8 cellular contexts compared by ENCODE assay signal in the genomic region with DNA sequence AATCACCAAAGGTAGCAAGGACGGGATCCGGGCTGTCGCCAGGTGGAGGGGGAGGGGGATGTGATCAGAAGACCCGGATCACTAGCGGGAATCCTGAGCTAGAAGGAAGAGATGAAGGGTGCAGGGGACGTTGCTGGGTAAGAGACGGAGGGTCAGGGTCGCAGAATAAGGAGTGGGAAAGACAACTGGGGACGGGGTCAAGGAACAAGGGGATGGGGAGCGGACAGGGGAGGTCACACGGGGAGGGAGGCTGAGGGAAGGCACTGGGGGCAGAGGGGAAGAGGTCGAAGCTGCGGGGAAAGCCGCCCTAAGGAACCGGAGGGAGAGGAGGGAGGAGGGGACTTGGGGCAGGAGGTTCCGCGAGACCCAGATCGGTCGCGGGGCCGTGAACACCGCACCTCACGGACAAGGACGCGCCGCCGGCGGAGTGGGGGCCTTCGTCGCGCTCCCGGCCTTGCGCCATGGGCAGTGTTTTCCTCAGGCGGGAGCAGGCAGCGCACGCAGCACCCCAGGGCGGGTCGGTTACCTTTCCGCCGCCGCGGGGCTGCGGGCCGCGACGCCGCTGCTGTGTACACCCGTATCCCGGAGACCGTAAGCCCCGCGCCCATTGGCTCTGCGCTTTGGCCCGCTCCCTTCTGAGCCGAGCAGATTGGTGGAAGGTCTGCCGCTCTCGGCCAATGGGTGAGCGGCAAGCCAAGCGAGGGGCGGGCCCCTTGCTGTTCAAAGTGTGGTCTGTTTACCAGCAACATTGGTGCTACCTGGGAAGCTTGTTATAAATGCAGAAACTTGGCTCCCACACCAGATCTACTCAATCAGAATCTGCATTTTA. TPM values are rescaled to one million over a fixed set of nuclear protein-coding genes. Genes with fewer than 3 reads are reported as not detected.
DNase-seq lines count a peak whose midpoint lies in the region; TF ChIP-seq lines count a peak whose summit lies in the region.

A gene with protein sequence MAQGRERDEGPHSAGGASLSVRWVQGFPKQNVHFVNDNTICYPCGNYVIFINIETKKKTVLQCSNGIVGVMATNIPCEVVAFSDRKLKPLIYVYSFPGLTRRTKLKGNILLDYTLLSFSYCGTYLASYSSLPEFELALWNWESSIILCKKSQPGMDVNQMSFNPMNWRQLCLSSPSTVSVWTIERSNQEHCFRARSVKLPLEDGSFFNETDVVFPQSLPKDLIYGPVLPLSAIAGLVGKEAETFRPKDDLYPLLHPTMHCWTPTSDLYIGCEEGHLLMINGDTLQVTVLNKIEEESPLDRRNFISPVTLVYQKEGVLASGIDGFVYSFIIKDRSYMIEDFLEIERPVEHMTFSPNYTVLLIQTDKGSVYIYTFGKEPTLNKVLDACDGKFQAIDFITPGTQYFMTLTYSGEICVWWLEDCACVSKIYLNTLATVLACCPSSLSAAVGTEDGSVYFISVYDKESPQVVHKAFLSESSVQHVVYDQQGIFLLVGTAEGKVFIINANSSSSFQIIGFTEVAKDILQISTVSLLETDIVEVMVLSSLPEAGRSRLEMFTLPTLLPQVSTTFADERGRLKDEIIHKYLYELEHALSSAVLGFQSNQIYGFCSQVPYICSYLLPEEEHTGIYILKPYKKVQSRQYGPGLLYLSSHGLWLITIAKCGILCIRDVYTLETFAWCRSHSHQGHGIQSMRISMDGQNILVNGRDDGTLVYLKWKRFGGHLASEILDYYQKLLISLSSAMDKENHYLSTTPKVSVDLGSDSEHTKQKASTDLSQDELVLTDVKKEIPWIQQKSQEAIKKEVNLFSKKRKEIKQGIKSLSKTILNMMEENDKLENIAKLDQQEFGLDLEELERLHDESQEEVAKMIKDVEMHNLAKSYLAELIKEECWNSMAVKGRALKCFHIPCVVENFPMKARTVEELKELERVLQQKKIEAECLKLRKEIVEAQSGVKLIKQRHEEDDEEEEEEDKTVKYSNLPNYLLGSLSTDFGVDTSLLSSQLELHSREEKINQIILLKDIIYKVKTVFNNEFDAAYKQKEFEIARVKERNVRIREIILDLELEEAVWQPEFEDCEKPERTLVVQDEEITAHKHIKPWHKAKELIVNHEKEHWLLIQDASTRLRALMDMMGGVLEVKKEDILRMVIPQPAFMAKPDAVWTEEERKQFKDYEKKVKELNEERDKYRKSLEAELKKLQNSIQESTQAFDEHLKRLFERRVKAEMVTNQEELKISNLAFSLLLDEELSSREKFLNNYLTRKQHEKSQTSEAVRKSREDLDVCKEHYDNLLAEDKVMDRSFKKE (N-terminal part only) (minus strand): TSS at position 581 of the 829 bp plus-strand sequence. CDS start 118 bp downstream, at position 463.

- peaks cover 9% of the 10 kb centered on the region for H3K4me1 ChIP-seq in DOHH2 (ENCODE audit: control insufficient read depth, low read length)

- peak within 1 kb of the TSS; percentile 91 to 94 (median 92) for H3K4me3 Mint-ChIP-seq in nephron

- no peak within 1 kb of the TSS for H3K27ac ChIP-seq in DOHH2 (ENCODE audit: low read depth, low read length)

- no peaks in the 10 kb centered on the region for H3K79me2 ChIP-seq in DOHH2 (ENCODE audit: control insufficient read depth, low read length)

- no peaks in the 10 kb centered on the region for H3F3A ChIP-seq in DOHH2 (ENCODE audit: control insufficient read depth, insufficient read depth)

- peaks cover 7% of the 10 kb centered on the region for H3K9me3 ChIP-seq in DOHH2 (ENCODE audit: control insufficient read depth, insufficient read depth, low read length)

- H4K20me1 ChIP-seq in DOHH2 (ENCODE audit: control insufficient read depth, insufficient read depth, low read depth, low read length), result no peaks in the 10 kb centered on the region

- H3K27ac Mint-ChIP-seq in nephron, result peak within 1 kb of the TSS in 2 of 3 experiments; percentile 61 to 87

- no peaks in the 10 kb centered on the region for H3K9me2 ChIP-seq in DOHH2 (replicated peaks; ENCODE audit: control insufficient read depth, low read length)

- H3K27me3 ChIP-seq in DOHH2 (ENCODE audit: control insufficient read depth, low read length) (peaks cover 22% of the 10 kb centered on the region), H7 (ENCODE audit: control insufficient read depth, insufficient read depth, low read length) (no peaks in the 10 kb centered on the region; the same call in 1 of the 2 replicates)

- H3K36me3 ChIP-seq in DOHH2 (ENCODE audit: control insufficient read depth, low read length), result no peaks in the 10 kb centered on the region
- H3K36me3 ChIP-seq in H7 (replicated peaks; ENCODE audit: control insufficient read depth, insufficient read depth, low read length), result no peaks in the 10 kb centered on the region

- no peaks in the 10 kb centered on the region for H3K36me3 Mint-ChIP-seq in nephron (ENCODE audit: low read depth)

- H3K4me2 ChIP-seq in DOHH2 (ENCODE audit: low read length), result peak within 1 kb of the TSS; percentile 80

- peaks cover 14% of the 10 kb centered on the region for H3K9me3 Mint-ChIP-seq in nephron

- H3K4me3 ChIP-seq in DOHH2 (ENCODE audit: low read length) (peak within 1 kb of the TSS; percentile 74), H7 (ENCODE audit: insufficient read depth, low read depth, low read length) (peak within 1 kb of the TSS; percentile 94), fibroblast of villous mesenchyme (ENCODE audit: low read depth, low read length) (peak within 1 kb of the TSS; percentile 86)

- H3K27me3 Mint-ChIP-seq in nephron (ENCODE audit: low read depth), result peaks cover 5% of the 10 kb centered on the region

- TF ChIP-seq CTCF in DOHH2 (IDR thresholded peaks at IDR 0.05; ENCODE audit: low read depth, low read length, poor library complexity, severe bottlenecking) (no peak), fibroblast of villous mesenchyme (IDR thresholded peaks at IDR 0.05; ENCODE audit: insufficient read depth, low read depth, low read length) (no peak), nephron (IDR thresholded peaks at IDR 0.05; ENCODE audit: unreplicated experiment in 3 of 3) (no peak)

- DNase-seq in H7 (peak; percentile 98), M059J (ENCODE audit: low read depth) (peak; percentile 95), SIG-M5 treated with dmso at 0.1 percent for 504 hours (lab: John Stamatoyannopoulos, UW; ENCODE audit: unreplicated experiment) (peak; percentile 90), fibroblast of villous mesenchyme (ENCODE audit: low read depth) (peak; percentile 96)
- DNase-seq in activated gamma-delta T cell treated with anti-CD3 and anti-CD28 coated beads, Interleukin-2, amount 50 U/mL, for 16 hours (ENCODE audit: low read depth), result peak; percentile 98
- peak; percentile 98 for DNase-seq in stimulated activated naive CD4-positive, alpha-beta T cell treated with Interleukin-2 at 50 U/mL for 16 hours (lab: John Stamatoyannopoulos, UW)

- no peaks in the 10 kb centered on the region for H3K4me1 Mint-ChIP-seq in nephron

RNA-seq across cellular contexts. Expression of the gene that starts here (rescaled TPM):
- total RNA-seq in H7 (2014; rRNA removed; shearing (Covaris generic)), result 0.21 and 0.30 TPM in 2 replicates
- total RNA-seq in M059J (2014; rRNA removed; shearing (Covaris generic)), result 0.89 and 2.1 TPM in 2 replicates
- under 0.01 TPM in 1 of 2 replicates, not detected in the other for total RNA-seq in fibroblast of villous mesenchyme

Comparison
In these comparisons a context has a peak if more than half of its experiments do, and no peak if none do; other contexts are left out.
1. Peak in DNase-seq and H3K4me3 ChIP-seq in H7; RNA of the gene not detected or under 1 TPM.
2. Peak in DNase-seq and H3K4me3 ChIP-seq in fibroblast of villous mesenchyme; RNA of the gene not detected or under 1 TPM.